Comparison of ENCODE assay signal across 8 cellular contexts in genomic region chr6:14046476-14047068, GRCh38.
DNase-seq lines count a peak whose midpoint lies in the region; ATAC-seq, FAIRE-seq and TF ChIP-seq lines count a peak whose summit lies in the region.

No MANE protein-coding gene starts in this region.

- FAIRE-seq in H54 (lab: Jason Lieb, UNC) = peak; percentile 77

- TF ChIP-seq CTCF in fibroblast of the aortic adventitia (IDR thresholded peaks at IDR 0.05; ENCODE audit: insufficient read depth, low read length) = peak; percentile 83

- peak; percentile 2 for DNase-seq in DMS 273 treated with DMSO at 0.1 percent for 48 hours (lab: John Stamatoyannopoulos, UW)
- peak; percentile 65 for DNase-seq in H54 (ENCODE audit: insufficient read length, low spot score)
- DNase-seq in NCI-H69 (lab: John Stamatoyannopoulos, UW) = peak; percentile 83
- peak; percentile 28 for DNase-seq in activated T-cell treated with anti-CD3 and anti-CD28 coated beads for 24 hours (ENCODE audit: low read depth)
- DNase-seq in fibroblast of the aortic adventitia (ENCODE audit: low read depth) = peak; percentile 53
- DNase-seq in renal cortical epithelial cell (ENCODE audit: low read depth) = peak; percentile 62
- no peak for DNase-seq in ureter (ENCODE audit: low spot score)

- H3K4me3 ChIP-seq in fibroblast of the aortic adventitia (ENCODE audit: low read depth, low read length) = no peak overlapping the region

- ATAC-seq in GM18870 (IDR thresholded peaks at IDR 0.05; ENCODE audit: unreplicated experiment) = no peak

- no peak for TF ChIP-seq POLR2A in H54 (IDR thresholded peaks at IDR 0.05; ENCODE audit: low read depth, low read length)
